In the genomic region with DNA sequence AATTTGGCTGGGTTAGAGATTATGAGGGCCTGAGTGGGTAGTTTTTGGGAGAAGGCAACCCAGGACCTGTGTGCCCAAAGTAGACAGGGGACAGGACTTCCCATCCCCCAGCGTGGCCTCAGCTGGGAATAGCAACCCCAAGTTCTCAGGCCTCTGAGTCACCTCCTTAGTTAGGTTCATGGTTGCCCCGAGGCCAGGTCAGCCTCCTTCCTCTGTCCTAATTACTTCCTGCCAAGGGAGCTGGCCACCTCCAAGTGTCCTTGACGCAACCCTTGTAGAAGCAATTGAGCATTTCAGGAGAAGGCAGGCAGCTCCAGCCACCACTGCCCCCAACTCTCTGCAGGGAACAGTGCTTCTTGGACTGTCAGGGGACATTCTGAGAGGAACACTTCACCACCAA, we compare ENCODE assay signal across 33 cellular contexts. TPM values are rescaled to one million over a fixed set of nuclear protein-coding genes. Genes with fewer than 3 reads are reported as not detected.
DNase-seq lines count a peak whose midpoint lies in the region; ATAC-seq and TF ChIP-seq lines count a peak whose summit lies in the region.
"Had no signal": no experiment of that assay in that cellular context is flagged by ENCODE, and none has a peak within 500 bp of the region (broad histone marks: within the 10 kb centered on the region; RNA-seq: fewer than 3 reads in every experiment).

No MANE protein-coding gene starts in this region.

- in situ Hi-C loops in gastrocnemius medialis (cut with MboI; ENCODE audit: low sequenced_read_pairs in 4 of 4), result no loop called here

- H3K27ac ChIP-seq in gastrocnemius medialis, result peak overlapping the region; percentile 74 to 97 (median 86)
- H3K27ac ChIP-seq: body of pancreas, skin epidermis, thoracic aorta, vagina, VCaP had no signal

- H3K4me3 ChIP-seq in fibroblast of villous mesenchyme (ENCODE audit: low read depth, low read length), result no peak overlapping the region
- no peak overlapping the region for H3K4me3 ChIP-seq in gastrocnemius medialis
- H3K4me3 ChIP-seq: body of pancreas, MG63, skin epidermis, thoracic aorta, vagina had no signal

- DNase-seq in Daoy (ENCODE audit: low read depth) (peak; percentile 21), LHCN-M2 (ENCODE audit: low read depth) (peak; percentile 29), fibroblast of villous mesenchyme (ENCODE audit: low read depth) (peak; percentile 32), gastrocnemius medialis (peak; percentile 77 to 88), UCSD-AML1 (lab: John Stamatoyannopoulos, UW; ENCODE audit: unreplicated experiment) (no peak), SKM-1 treated with dmso at 0.1 percent for 144 hours (lab: John Stamatoyannopoulos, UW; ENCODE audit: unreplicated experiment) (no peak), DMS153 (lab: John Stamatoyannopoulos, UW) (no peak)
- DNase-seq: ACHN; activated CD4-positive, alpha-beta T cell treated with anti-CD3 and anti-CD28 coated beads for 4 hours; activated CD8-positive, alpha-beta T cell treated with anti-CD3 and anti-CD28 coated beads, Interleukin-2, amount 10 ng/mL, durations not matched to agents 7 days and 5 days; activated naive CD4-positive, alpha-beta T cell treated with anti-CD3 and anti-CD28 coated beads, Interleukin-2, amount 50 U/mL, for 16 hours; BE2C; CD8-positive, alpha-beta memory T cell; islet precursor cell; MG63; NCI-H1436; NCI-H2081; NCI-H526 treated with DMSO at 0.1 percent for 48 hours; SIG-M5; stimulated activated naive CD8-positive, alpha-beta T cell treated with anti-CD3 and anti-CD28 coated beads, Interleukin-15, amount 100 ng/mL, for 72 hours had no signal

- no peaks in the 10 kb centered on the region for H3K27me3 ChIP-seq in gastrocnemius medialis
- H3K27me3 ChIP-seq: BE2C, body of pancreas, vagina had no signal

- H3K9me3 ChIP-seq in gastrocnemius medialis, result no peaks in the 10 kb centered on the region
- H3K9me3 ChIP-seq: BE2C, body of pancreas, MG63, thoracic aorta, vagina had no signal

- H3K36me3 ChIP-seq in gastrocnemius medialis, result no peaks in the 10 kb centered on the region
- H3K36me3 ChIP-seq: BE2C, MG63, thoracic aorta, vagina had no signal

- ATAC-seq in gastrocnemius medialis (peak; percentile 74 to 78), GM21737 (IDR thresholded peaks at IDR 0.05; ENCODE audit: unreplicated experiment) (no peak)
- ATAC-seq: activated CD8-positive, alpha-beta T cell treated with anti-CD3 and anti-CD28 coated beads, Interleukin-2, amount 10 ng/mL, durations not matched to agents 7 days and 5 days; activated T-helper 17 cell treated with anti-CD3 and anti-CD28 coated beads, Interleukin-2, amount 50 U/mL, for 72 hours; body of pancreas; esophagus mucosa; natural killer cell treated with Interleukin-12 subunit alpha and Interleukin-12 subunit beta and Interleukin-15 and Interleukin-18, amount 100 ng/mL, for 72 hours; Panc1; stimulated activated naive CD8-positive, alpha-beta T cell treated with anti-CD3 and anti-CD28 coated beads, Interleukin-15, amount 100 ng/mL, for 72 hours had no signal

- intact Hi-C loops in gastrocnemius medialis (cut with DNase I; ENCODE audit: low total_unique reads), result loop anchor here (1.0 kb wide), 1 partner anchor 14 kb away; a partner anchor contains a TSS

- H3K4me1 ChIP-seq in gastrocnemius medialis, result peaks cover 21 to 37% of the 10 kb centered on the region in 2 donors
- H3K4me1 ChIP-seq: BE2C had no signal

- TF ChIP-seq CTCF in fibroblast of villous mesenchyme (IDR thresholded peaks at IDR 0.05; ENCODE audit: insufficient read depth, low read depth, low read length), result no peak
- TF ChIP-seq CTCF in gastrocnemius medialis (IDR thresholded peaks at IDR 0.05 in 4 of 5, conservative IDR thresholded peaks at IDR 0.05 in 1 of 5), result no peak

- TF ChIP-seq POLR2A in gastrocnemius medialis (IDR thresholded peaks at IDR 0.05), result no peak

RNA-seq across cellular contexts. Expression of a gene that starts 5.0 kb away (rescaled TPM):
- total RNA-seq in Daoy (2014; rRNA removed; shearing (Covaris generic)), result not detected in 2 replicates
- total RNA-seq in LHCN-M2 (2014; rRNA removed) (not detected in 2 replicates), fibroblast of villous mesenchyme (not detected in 2 replicates), gastrocnemius medialis (10 to 100 TPM; 10.8 to 85.5 (median 59.9) TPM)
- not detected for polyA plus RNA-seq in LHCN-M2 (2012)
- total RNA-seq: activated CD8-positive, alpha-beta T cell treated with anti-CD3 and anti-CD28 coated beads, Interleukin-2, amount 10 ng/mL, durations not matched to agents 7 days and 5 days; activated T-helper 17 cell treated with anti-CD3 and anti-CD28 coated beads, Interleukin-2, amount 50 U/mL, for 72 hours; CD8-positive, alpha-beta memory T cell; dermis microvascular lymphatic vessel endothelial cell; esophagus mucosa; vagina had no signal
- polyA plus RNA-seq: CD8-positive, alpha-beta memory T cell had no signal

RNA-seq across cellular contexts. Expression of a gene that starts 14.3 kb away (rescaled TPM):
- 0.03 and 0.29 TPM in 2 replicates for total RNA-seq in Daoy (2014; rRNA removed; shearing (Covaris generic))
- total RNA-seq in LHCN-M2 (2014; rRNA removed) (1.6 and 3.1 TPM in 2 replicates), fibroblast of villous mesenchyme (not detected in 2 replicates), gastrocnemius medialis (1 to 10 TPM in 3 of 4 donors, under 1 TPM in 1; 0.92 to 9.0 (median 3.2) TPM)
- 0.05 TPM for polyA plus RNA-seq in LHCN-M2 (2012)
- total RNA-seq: dermis microvascular lymphatic vessel endothelial cell, esophagus mucosa, liver had no signal
- polyA plus RNA-seq: liver had no signal

RNA-seq across cellular contexts. Expression of a gene that starts 37.5 kb away (rescaled TPM):
- total RNA-seq in Daoy (2014; rRNA removed; shearing (Covaris generic)), result not detected in 2 replicates
- total RNA-seq in LHCN-M2 (2014; rRNA removed), result 41.6 and 52.6 TPM in 2 replicates
- polyA plus RNA-seq in LHCN-M2 (2012), result 66.9 TPM
- total RNA-seq in fibroblast of villous mesenchyme, result under 0.01 and 0.32 TPM in 2 replicates
- 1 to 10 TPM in 3 of 4 donors, under 1 TPM in 1; 0.78 to 3.3 (median 2.4) TPM for total RNA-seq in gastrocnemius medialis
- total RNA-seq: activated CD8-positive, alpha-beta T cell treated with anti-CD3 and anti-CD28 coated beads, Interleukin-2, amount 10 ng/mL, durations not matched to agents 7 days and 5 days; dermis microvascular lymphatic vessel endothelial cell; mononuclear cell; natural killer cell treated with Interleukin-12 subunit alpha and Interleukin-12 subunit beta and Interleukin-15 and Interleukin-18, amount 100 ng/mL, for 72 hours had no signal
- polyA plus RNA-seq: CD8-positive, alpha-beta memory T cell had no signal

Comparison
In these comparisons a context has a peak if more than half of its experiments do, and no peak if none do; other contexts are left out.
1. DNase-seq: peak in Daoy (single experiment), LHCN-M2 (single experiment), fibroblast of villous mesenchyme (single experiment) and gastrocnemius medialis (2 of 2); none in UCSD-AML1 (single experiment), SKM-1 treated with dmso at 0.1 percent for 144 hours (single experiment) and DMS153 (single experiment).
2. RNA of a gene that starts 5.0 kb away (total RNA-seq): 10.8 to 85.5 TPM in gastrocnemius medialis; not detected in LHCN-M2, not detected in Daoy and not detected in fibroblast of villous mesenchyme; every median in the first group is over 10 times any median in the second.